ENCODE assay signal across 9 cellular contexts in genomic region chr19:58279925-58280316, GRCh38. TPM values are rescaled to one million over a fixed set of nuclear protein-coding genes. Genes with fewer than 3 reads are reported as not detected.
DNase-seq lines count a peak whose midpoint lies in the region; ATAC-seq and TF ChIP-seq lines count a peak whose summit lies in the region.
"Had no signal": no experiment of that assay in that cellular context is flagged by ENCODE, and none has a peak within 500 bp of the region (broad histone marks: within the 10 kb centered on the region; RNA-seq: fewer than 3 reads in every experiment).

No MANE protein-coding gene starts in this region.

- no peak for ATAC-seq in HG03457 (IDR thresholded peaks at IDR 0.05; ENCODE audit: unreplicated experiment)

- peaks cover 7% of the 10 kb centered on the region; the same call in 1 of the 2 replicates for H3K4me1 ChIP-seq in GM23248 (ENCODE audit: insufficient read depth)

- H3K9ac ChIP-seq in GM23248 (peak overlapping the region; percentile 94), SU-DHL-6 (ENCODE audit: low read length) (peak overlapping the region; percentile 88)

- H3K4me3 ChIP-seq in GM23248 (peak overlapping the region; percentile 92), SU-DHL-6 (ENCODE audit: insufficient read depth, low read length, poor library complexity, severe bottlenecking) (peak overlapping the region; percentile 92), fibroblast of pulmonary artery (replicated peaks; ENCODE audit: low read depth, low read length) (peak overlapping the region; percentile 96), skeletal muscle cell (ENCODE audit: low read depth, low read length) (peak overlapping the region; percentile 94)

- H3K9me3 ChIP-seq in GM23248 (ENCODE audit: low read depth) (no peaks in the 10 kb centered on the region), SU-DHL-6 (ENCODE audit: insufficient read depth, low read length) (no peaks in the 10 kb centered on the region)

- peaks cover 6% of the 10 kb centered on the region; the same call in 1 of the 2 replicates for H3F3A ChIP-seq in GM23248 (ENCODE audit: insufficient read depth)
- no peaks in the 10 kb centered on the region; the same call in 1 of the 2 replicates for H3F3A ChIP-seq in SU-DHL-6 (ENCODE audit: insufficient read depth)

- H3K36me3 ChIP-seq in GM23248 (ENCODE audit: low read depth) (no peaks in the 10 kb centered on the region; the same call in 1 of the 2 replicates), SU-DHL-6 (ENCODE audit: low read length) (no peaks in the 10 kb centered on the region)

- DNase-seq in GM23248 (no peak), fibroblast of pulmonary artery (ENCODE audit: low read depth) (no peak), skeletal muscle cell (ENCODE audit: low read depth) (no peak), EL (no peak), NCI-H524 treated with DMSO at 0.1 percent for 48 hours (lab: John Stamatoyannopoulos, UW) (no peak), anterior cingulate cortex (lab: John Stamatoyannopoulos, UW) (no peak)
- DNase-seq: MM.1S had no signal

- 60 to 67% methylated on average over 4 of the region's 4 CpGs for WGBS in GM23248 (ENCODE audit: low coverage in 1 of 2, low lambda C conversion rate in 2 of 2, missing lambda C conversion rate in 2 of 2), 2 experiments

- peaks cover 96% of the 10 kb centered on the region for H3K79me2 ChIP-seq in GM23248 (ENCODE audit: insufficient read depth)
- H3K79me2 ChIP-seq in SU-DHL-6 (ENCODE audit: insufficient read depth, low read length), result peaks cover 58% of the 10 kb centered on the region

- H3K27me3 ChIP-seq in GM23248 (replicated peaks; ENCODE audit: insufficient read depth) (no peaks in the 10 kb centered on the region), SU-DHL-6 (ENCODE audit: low read length) (no peaks in the 10 kb centered on the region)

- no peaks in the 10 kb centered on the region for H4K20me1 ChIP-seq in GM23248 (ENCODE audit: insufficient read depth)
- no peaks in the 10 kb centered on the region for H4K20me1 ChIP-seq in SU-DHL-6 (ENCODE audit: low read depth, low read length)

- in situ Hi-C loops in GM23248 (cut with MboI), result no loop called here

- H3K4me2 ChIP-seq in GM23248 (ENCODE audit: unreplicated experiment), result peak overlapping the region; percentile 90
- peak overlapping the region; percentile 81 for H3K4me2 ChIP-seq in SU-DHL-6 (ENCODE audit: low read depth, low read length, poor library complexity, severe bottlenecking)

- TF ChIP-seq CTCF in SU-DHL-6 (IDR thresholded peaks at IDR 0.05; ENCODE audit: insufficient read depth, low read length, poor library complexity, severe bottlenecking) (no peak), fibroblast of pulmonary artery (IDR thresholded peaks at IDR 0.05; ENCODE audit: low read length, missing control alignments) (no peak)

- H2AFZ ChIP-seq in GM23248, result peak overlapping the region; percentile 88; the same call in 1 of the 2 replicates
- H2AFZ ChIP-seq in SU-DHL-6 (ENCODE audit: low read depth, low read length, severe bottlenecking), result no peak overlapping the region

- H3K9me2 ChIP-seq in GM23248 (ENCODE audit: insufficient read depth) (no peaks in the 10 kb centered on the region), SU-DHL-6 (replicated peaks; ENCODE audit: insufficient read depth, low read length) (no peaks in the 10 kb centered on the region)

- H3K27ac ChIP-seq in GM23248, result peak overlapping the region; percentile 91
- no peak overlapping the region for H3K27ac ChIP-seq in SU-DHL-6 (ENCODE audit: low read depth, low read length)

RNA-seq across cellular contexts. Expression of gene ZNF8, which starts 1.2 kb away (rescaled TPM):
- 4.0 and 5.7 TPM in 2 replicates for total RNA-seq in GM23248 (2014; rRNA removed; shearing (Covaris generic))
- 1.1 and 1.2 TPM in 2 replicates for polyA plus RNA-seq in GM23248 (2016; fragmentation: Nextera tagmentation; extraction: Ambion mirVana)

RNA-seq across cellular contexts. Expression of gene ERVK3-1, which starts 25.3 kb away (rescaled TPM):
- total RNA-seq in GM23248 (2014; rRNA removed; shearing (Covaris generic)), result 33.7 and 35.0 TPM in 2 replicates
- 40.2 and 41.3 TPM in 2 replicates for polyA plus RNA-seq in GM23248 (2016; fragmentation: Nextera tagmentation; extraction: Ambion mirVana)

RNA-seq across cellular contexts. Expression of gene ZSCAN22, which starts 46.9 kb away (rescaled TPM):
- 1.8 and 3.4 TPM in 2 replicates for total RNA-seq in GM23248 (2014; rRNA removed; shearing (Covaris generic))
- 1.5 and 2.1 TPM in 2 replicates for polyA plus RNA-seq in GM23248 (2016; fragmentation: Nextera tagmentation; extraction: Ambion mirVana)

RNA-seq across cellular contexts. Expression of gene ZNF544, which starts 51.2 kb away (rescaled TPM):
- 32.0 and 37.8 TPM in 2 replicates for total RNA-seq in GM23248 (2014; rRNA removed; shearing (Covaris generic))
- polyA plus RNA-seq in GM23248 (2016; fragmentation: Nextera tagmentation; extraction: Ambion mirVana), result 10.9 and 15.9 TPM in 2 replicates
